Comparison of ENCODE assay signal across 11 cellular contexts in the genomic region with DNA sequence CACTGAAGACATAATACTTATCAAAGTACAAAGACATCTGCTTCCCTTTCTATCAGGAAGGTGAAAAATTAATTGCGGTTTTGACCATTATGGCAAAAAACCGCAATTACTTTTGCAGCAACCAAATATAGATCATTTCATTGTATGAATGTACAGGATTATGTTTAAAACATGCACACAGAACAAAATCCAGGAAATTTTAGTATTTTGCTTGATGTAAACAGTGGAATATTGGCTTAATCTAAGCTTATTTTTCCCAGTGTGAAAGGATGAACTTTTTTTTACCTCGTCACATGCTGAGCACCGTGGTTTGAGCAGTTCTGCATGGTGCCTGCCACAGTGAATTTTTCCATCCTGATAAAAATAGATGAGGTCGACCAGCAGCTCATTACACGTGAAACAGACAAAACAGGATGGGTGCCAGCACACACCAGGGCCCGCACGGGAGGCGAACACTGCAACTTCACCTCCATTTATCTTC.
DNase-seq lines count a peak whose midpoint lies in the region; ATAC-seq and TF ChIP-seq lines count a peak whose summit lies in the region.
"Had no signal": no experiment of that assay in that cellular context is flagged by ENCODE, and none has a peak within 500 bp of the region (broad histone marks: within the 10 kb centered on the region; RNA-seq: fewer than 3 reads in every experiment).

No MANE protein-coding gene starts in this region.

- no peak for TF ChIP-seq CTCF in left ventricle myocardium inferior (IDR thresholded peaks at IDR 0.05; ENCODE audit: borderline replicate concordance)
- no peak for TF ChIP-seq CTCF in colonic mucosa (IDR thresholded peaks at IDR 0.05)

- peaks cover 2 to 29% (median 21%) of the 10 kb centered on the region in 11 experiments; a peak in 14 of 22 replicates for H3K36me3 ChIP-seq in BLaER1 treated with 17β-estradiol and CSF1 and Interleukin-3, amounts not matched to agents 10 nM and 100 nM
- H3K36me3 ChIP-seq in left ventricle myocardium inferior (peaks cover 61% of the 10 kb centered on the region), colonic mucosa (no peaks in the 10 kb centered on the region)

- no peaks in the 10 kb centered on the region for H4K20me1 ChIP-seq in BLaER1 treated with 17β-estradiol and CSF1 and Interleukin-3, amounts not matched to agents 10 nM and 100 nM

- H3K9ac ChIP-seq in BLaER1 treated with 17β-estradiol and CSF1 and Interleukin-3, amounts not matched to agents 10 nM and 100 nM, result peak overlapping the region in 4 of 11 experiments; percentile 10 to 40 (median 22); a peak in 2 of 22 replicates
- H3K9ac ChIP-seq in colonic mucosa (ENCODE audit: low read depth in 2 of 2, low read length in 2 of 2), result no peak overlapping the region

- peaks cover 24 to 60% (median 41%) of the 10 kb centered on the region in 10 experiments for H3K4me1 ChIP-seq in BLaER1 treated with 17β-estradiol and CSF1 and Interleukin-3, amounts not matched to agents 10 nM and 100 nM
- H3K4me1 ChIP-seq in left ventricle myocardium inferior (peaks cover 48% of the 10 kb centered on the region), colonic mucosa (no peaks in the 10 kb centered on the region)

- peak; percentile 21 for ATAC-seq in GM21367 (IDR thresholded peaks at IDR 0.05; ENCODE audit: unreplicated experiment)
- ATAC-seq in HG02981 (IDR thresholded peaks at IDR 0.05; ENCODE audit: unreplicated experiment), result no peak
- ATAC-seq: activated T-helper 17 cell treated with anti-CD3 and anti-CD28 coated beads, Interleukin-2, amount 50 U/mL, for 72 hours had no signal

- H3K9me3 ChIP-seq in BLaER1 treated with 17β-estradiol and CSF1 and Interleukin-3, amounts not matched to agents 10 nM and 100 nM (replicated peaks in 1 of 11), result peaks cover 0 to 16% (median 4%) of the 10 kb centered on the region in 11 experiments; a peak in 8 of 22 replicates
- H3K9me3 ChIP-seq in left ventricle myocardium inferior (replicated peaks), result no peaks in the 10 kb centered on the region
- no peaks in the 10 kb centered on the region for H3K9me3 ChIP-seq in colonic mucosa

- intact Hi-C loops in left ventricle myocardium inferior (cut with micrococcal nuclease) (no loop called here), colonic mucosa (cut with DNase I) (no loop called here)

- peak overlapping the region in 4 of 11 experiments; percentile 7 to 44 (median 24); a peak in 2 of 22 replicates for H3K27ac ChIP-seq in BLaER1 treated with 17β-estradiol and CSF1 and Interleukin-3, amounts not matched to agents 10 nM and 100 nM
- H3K27ac ChIP-seq in left ventricle myocardium inferior (replicated peaks), result peak overlapping the region; percentile 62
- H3K27ac ChIP-seq in colonic mucosa, result no peak overlapping the region

- peak; percentile 79 for DNase-seq in OCI-M1 (lab: John Stamatoyannopoulos, UW)
- peak; percentile 35 for DNase-seq in left ventricle myocardium inferior
- no peak for DNase-seq in kidney tubule cell (ENCODE audit: low spot score)
- DNase-seq in colonic mucosa, result no peak
- DNase-seq in DMS 273 (lab: John Stamatoyannopoulos, UW; ENCODE audit: unreplicated experiment), result no peak
- DNase-seq: NCI-H82, trophoblast cell had no signal

- H3K4me2 ChIP-seq in BLaER1 treated with 17β-estradiol and CSF1 and Interleukin-3, amounts not matched to agents 10 nM and 100 nM, result peak overlapping the region; percentile 77 to 98 (median 95)

- H3K27me3 ChIP-seq in BLaER1 treated with 17β-estradiol and CSF1 and Interleukin-3, amounts not matched to agents 10 nM and 100 nM, result no peaks in the 10 kb centered on the region
- H3K27me3 ChIP-seq in left ventricle myocardium inferior (ENCODE audit: low read depth) (no peaks in the 10 kb centered on the region), colonic mucosa (no peaks in the 10 kb centered on the region)

- peak overlapping the region in 5 of 10 experiments; percentile 47 to 58 (median 51); a peak in 4 of 20 replicates for H3K4me3 ChIP-seq in BLaER1 treated with 17β-estradiol and CSF1 and Interleukin-3, amounts not matched to agents 10 nM and 100 nM
- no peak overlapping the region for H3K4me3 ChIP-seq in left ventricle myocardium inferior
- H3K4me3 ChIP-seq in colonic mucosa, result no peak overlapping the region

Comparison
In these comparisons a context has a peak if more than half of its experiments do, and no peak if none do; other contexts are left out.
1. DNase-seq: peak in OCI-M1 (single experiment) and left ventricle myocardium inferior (single experiment); none in kidney tubule cell (single experiment), colonic mucosa (single experiment) and DMS 273 (single experiment).